Comparison of ENCODE assay signal across 8 cellular contexts in genomic region chr7:96321041-96321669, GRCh38. TPM values are rescaled to one million over a fixed set of nuclear protein-coding genes. Genes with fewer than 3 reads are reported as not detected.
DNase-seq lines count a peak whose midpoint lies in the region; ATAC-seq and TF ChIP-seq lines count a peak whose summit lies in the region.

No MANE protein-coding gene starts in this region.

- H3K9me3 Mint-ChIP-seq in activated CD4-positive, alpha-beta T cell treated with anti-CD3 and anti-CD28 coated beads, Interleukin-2, amount 10 ng/mL, durations not matched to agents 24 days and 14 days: peaks cover 5% of the 10 kb centered on the region
- peaks cover 8% of the 10 kb centered on the region for H3K9me3 Mint-ChIP-seq in stimulated activated memory B cell treated with anti-CD40 and anti-IgM and Interleukin-4, amounts not matched to agents 10 μg/mL and 1 μg/mL and 100 μg/mL, for 72 hours

- H3K27ac Mint-ChIP-seq in activated CD4-positive, alpha-beta T cell treated with anti-CD3 and anti-CD28 coated beads, Interleukin-2, amount 10 ng/mL, durations not matched to agents 24 days and 14 days: peak overlapping the region; percentile 98
- H3K27ac Mint-ChIP-seq in stimulated activated memory B cell treated with anti-CD40 and anti-IgM and Interleukin-4, amounts not matched to agents 10 μg/mL and 1 μg/mL and 100 μg/mL, for 72 hours: peak overlapping the region; percentile 97

- H3K36me3 Mint-ChIP-seq in activated CD4-positive, alpha-beta T cell treated with anti-CD3 and anti-CD28 coated beads, Interleukin-2, amount 10 ng/mL, durations not matched to agents 24 days and 14 days (ENCODE audit: low read depth): peaks cover 3% of the 10 kb centered on the region
- peaks cover 22% of the 10 kb centered on the region for H3K36me3 Mint-ChIP-seq in stimulated activated memory B cell treated with anti-CD40 and anti-IgM and Interleukin-4, amounts not matched to agents 10 μg/mL and 1 μg/mL and 100 μg/mL, for 72 hours

- DNase-seq in NCI-H345 treated with DMSO at 0.1 percent for 48 hours (lab: John Stamatoyannopoulos, UW; ENCODE audit: unreplicated experiment) (peak; percentile 81), epidermal melanocyte (ENCODE audit: insufficient read length, low spot score) (peak; percentile 75), midbrain (lab: John Stamatoyannopoulos, UW) (peak; percentile 88)
- DNase-seq in activated CD4-positive, alpha-beta T cell treated with anti-CD3 and anti-CD28 coated beads, Interleukin-2, amount 10 ng/mL, durations not matched to agents 24 days and 14 days: peak; percentile 88

- H3K27me3 Mint-ChIP-seq in activated CD4-positive, alpha-beta T cell treated with anti-CD3 and anti-CD28 coated beads, Interleukin-2, amount 10 ng/mL, durations not matched to agents 24 days and 14 days: peaks cover 3% of the 10 kb centered on the region
- H3K27me3 Mint-ChIP-seq in stimulated activated memory B cell treated with anti-CD40 and anti-IgM and Interleukin-4, amounts not matched to agents 10 μg/mL and 1 μg/mL and 100 μg/mL, for 72 hours: no peaks in the 10 kb centered on the region

- TF ChIP-seq CTCF in C4-2B (conservative IDR thresholded peaks at IDR 0.05): no peak

- H3K4me1 Mint-ChIP-seq in activated CD4-positive, alpha-beta T cell treated with anti-CD3 and anti-CD28 coated beads, Interleukin-2, amount 10 ng/mL, durations not matched to agents 24 days and 14 days: peaks cover 42% of the 10 kb centered on the region
- H3K4me1 Mint-ChIP-seq in stimulated activated memory B cell treated with anti-CD40 and anti-IgM and Interleukin-4, amounts not matched to agents 10 μg/mL and 1 μg/mL and 100 μg/mL, for 72 hours: peaks cover 53% of the 10 kb centered on the region

- H3K4me3 Mint-ChIP-seq in activated CD4-positive, alpha-beta T cell treated with anti-CD3 and anti-CD28 coated beads, Interleukin-2, amount 10 ng/mL, durations not matched to agents 24 days and 14 days: peak overlapping the region; percentile 94
- H3K4me3 Mint-ChIP-seq in stimulated activated memory B cell treated with anti-CD40 and anti-IgM and Interleukin-4, amounts not matched to agents 10 μg/mL and 1 μg/mL and 100 μg/mL, for 72 hours: peak overlapping the region; percentile 92

- intact Hi-C loops in activated CD4-positive, alpha-beta T cell treated with anti-CD3 and anti-CD28 coated beads, Interleukin-2, amount 10 ng/mL, durations not matched to agents 24 days and 14 days (cut with micrococcal nuclease): loop anchor here (1.0 to 5.0 kb wide), 7 partner anchors 174 to 1651 kb away; partner anchors contain the start of genes SDHAF3 and SEM1

- peak overlapping the region; percentile 99 for H3K27ac ChIP-seq in C4-2B

- ATAC-seq in GM19023 (IDR thresholded peaks at IDR 0.05; ENCODE audit: unreplicated experiment) (peak; percentile 51), HG03196 (IDR thresholded peaks at IDR 0.05; ENCODE audit: unreplicated experiment) (peak; percentile 49)
- ATAC-seq in stimulated activated memory B cell treated with anti-CD40 and anti-IgM and Interleukin-4, amounts not matched to agents 10 μg/mL and 1 μg/mL and 100 μg/mL, for 72 hours: peak; percentile 0

RNA-seq across cellular contexts. Expression of gene SLC25A13, which starts 0.7 kb away (rescaled TPM):
- total RNA-seq in activated CD4-positive, alpha-beta T cell treated with anti-CD3 and anti-CD28 coated beads, Interleukin-2, amount 10 ng/mL, durations not matched to agents 24 days and 14 days: 25.8 and 26.3 TPM in 2 replicates

Comparison
In these comparisons a context has a peak if more than half of its experiments do, and no peak if none do; other contexts are left out.
1. Peak in every context shown above with its lines: DNase-seq, ATAC-seq and H3K27ac ChIP-seq.
2. ATAC-seq: peak in every context shown above with its lines; median percentile 51 in GM19023; 49 in HG03196; 0 in stimulated activated memory B cell treated with anti-CD40 and anti-IgM and Interleukin-4, amounts not matched to agents 10 μg/mL and 1 μg/mL and 100 μg/mL, for 72 hours.